ENCODE assay signal across 1 cellular context in the genomic region with DNA sequence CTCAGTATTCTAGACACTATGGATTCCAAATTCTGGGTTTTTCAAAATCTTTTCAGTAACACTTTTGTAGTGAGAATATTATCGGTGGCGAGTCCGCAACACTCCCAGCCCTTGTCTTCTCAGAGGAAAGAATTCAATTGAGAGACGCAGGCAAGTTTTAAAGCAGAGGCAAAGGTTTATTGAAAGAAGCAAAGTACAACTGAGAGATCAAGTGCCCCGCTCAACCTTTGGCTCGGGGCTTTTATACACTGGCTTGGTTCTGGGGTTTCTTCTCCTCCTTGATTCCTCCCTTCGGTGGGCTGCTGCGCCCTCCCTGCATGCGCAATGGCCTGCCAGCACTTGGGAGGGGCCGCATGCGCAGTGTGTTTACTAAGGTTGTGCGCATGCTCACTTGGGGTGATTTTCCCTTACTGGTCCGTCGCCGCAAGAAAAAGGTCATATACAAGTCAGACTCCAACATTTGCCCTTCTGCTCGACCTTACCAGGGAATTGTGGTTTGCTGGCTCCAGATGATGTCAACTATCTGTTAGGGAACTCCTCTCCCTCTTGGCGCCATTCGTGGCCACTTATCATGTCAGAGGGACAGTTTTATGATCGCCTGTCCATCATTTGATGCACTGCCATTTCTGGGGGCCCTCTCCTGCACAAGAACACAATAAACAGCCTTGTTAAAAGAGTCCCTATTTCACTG.
TF ChIP-seq lines count a peak whose summit lies in the region.

No MANE protein-coding gene starts in this region.

TF ChIP-seq in SK-N-SH, 30 proteins besides CTCF, POLR2A, EP300 and RAD21 (continued from another document):
- TF ChIP-seq, protein P1, sequence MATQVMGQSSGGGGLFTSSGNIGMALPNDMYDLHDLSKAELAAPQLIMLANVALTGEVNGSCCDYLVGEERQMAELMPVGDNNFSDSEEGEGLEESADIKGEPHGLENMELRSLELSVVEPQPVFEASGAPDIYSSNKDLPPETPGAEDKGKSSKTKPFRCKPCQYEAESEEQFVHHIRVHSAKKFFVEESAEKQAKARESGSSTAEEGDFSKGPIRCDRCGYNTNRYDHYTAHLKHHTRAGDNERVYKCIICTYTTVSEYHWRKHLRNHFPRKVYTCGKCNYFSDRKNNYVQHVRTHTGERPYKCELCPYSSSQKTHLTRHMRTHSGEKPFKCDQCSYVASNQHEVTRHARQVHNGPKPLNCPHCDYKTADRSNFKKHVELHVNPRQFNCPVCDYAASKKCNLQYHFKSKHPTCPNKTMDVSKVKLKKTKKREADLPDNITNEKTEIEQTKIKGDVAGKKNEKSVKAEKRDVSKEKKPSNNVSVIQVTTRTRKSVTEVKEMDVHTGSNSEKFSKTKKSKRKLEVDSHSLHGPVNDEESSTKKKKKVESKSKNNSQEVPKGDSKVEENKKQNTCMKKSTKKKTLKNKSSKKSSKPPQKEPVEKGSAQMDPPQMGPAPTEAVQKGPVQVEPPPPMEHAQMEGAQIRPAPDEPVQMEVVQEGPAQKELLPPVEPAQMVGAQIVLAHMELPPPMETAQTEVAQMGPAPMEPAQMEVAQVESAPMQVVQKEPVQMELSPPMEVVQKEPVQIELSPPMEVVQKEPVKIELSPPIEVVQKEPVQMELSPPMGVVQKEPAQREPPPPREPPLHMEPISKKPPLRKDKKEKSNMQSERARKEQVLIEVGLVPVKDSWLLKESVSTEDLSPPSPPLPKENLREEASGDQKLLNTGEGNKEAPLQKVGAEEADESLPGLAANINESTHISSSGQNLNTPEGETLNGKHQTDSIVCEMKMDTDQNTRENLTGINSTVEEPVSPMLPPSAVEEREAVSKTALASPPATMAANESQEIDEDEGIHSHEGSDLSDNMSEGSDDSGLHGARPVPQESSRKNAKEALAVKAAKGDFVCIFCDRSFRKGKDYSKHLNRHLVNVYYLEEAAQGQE (IDR thresholded peaks at IDR 0.05; ENCODE audit: low read depth, low read length), result no peak
- no peak for TF ChIP-seq GATA2 (CRISPR knock-in tag; IDR thresholded peaks at IDR 0.05)
